Comparison of ENCODE assay signal across 20 cellular contexts in the genomic region with DNA sequence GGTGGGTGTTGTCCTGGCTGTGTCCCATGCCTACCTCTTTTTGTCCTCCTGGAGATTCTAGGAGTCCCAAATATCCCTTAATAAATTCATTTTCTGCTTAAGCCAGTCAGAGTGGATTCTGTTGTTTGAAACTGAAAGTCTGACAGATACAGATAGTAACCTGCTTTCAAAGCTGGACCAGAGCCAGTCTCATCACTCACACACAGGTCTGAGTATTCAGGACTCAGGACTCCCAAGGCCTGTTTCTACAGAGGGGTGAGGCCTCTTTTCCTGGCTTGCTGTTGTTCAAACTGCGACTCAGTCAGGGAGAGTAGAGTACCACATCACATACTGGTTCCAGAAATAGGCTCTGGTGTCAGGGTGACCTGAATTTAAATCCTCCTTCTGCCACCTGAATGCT.
A peak's percentile ranks its signal among the peaks of the same experiment; 100 is the strongest.
DNase-seq lines count a peak whose midpoint lies in the region; ATAC-seq, FAIRE-seq and TF ChIP-seq lines count a peak whose summit lies in the region.
"Had no signal": no experiment of that assay in that cellular context is flagged by ENCODE, and none has a peak within 500 bp of the region (broad histone marks: within the 10 kb centered on the region; RNA-seq: fewer than 3 reads in every experiment).

No MANE protein-coding gene starts in this region.

- H3K23me2 ChIP-seq in H1 (ENCODE audit: low read depth, low read length): peaks cover 3% of the 10 kb centered on the region

- H4K5ac ChIP-seq in H1 (ENCODE audit: insufficient read length, low read depth, low read length): no peak overlapping the region

- POLR2A ChIA-PET in H1 (lab: Charles Lee; ENCODE audit: partially characterized antibody): interaction anchor here (1.4 kb wide), 1 partner anchor 25 kb away, joined by 3 read pairs; no protein-coding TSS in a partner anchor

- CTCF ChIA-PET in H1 (lab: Charles Lee; ENCODE audit: partially characterized antibody): interaction anchor here (1.1 to 8.8 kb wide), 5 partner anchors 11 to 147 kb away, joined by 3 to 69 read pairs (median 5); no protein-coding TSS in a partner anchor

- H2BK15ac ChIP-seq in H1 (ENCODE audit: low read length): no peak overlapping the region

- H3K4me3 ChIP-seq in H1 (ENCODE audit: extremely low read depth in 1 of 4, insufficient read depth in 2 of 4, low read depth in 3 of 4, low read length in 4 of 4): no peak overlapping the region
- H3K4me3 ChIP-seq: BLaER1 treated with 17β-estradiol and CSF1 and Interleukin-3, amounts not matched to agents 10 nM and 100 nM had no signal

- no peaks in the 10 kb centered on the region for H3K36me3 Mint-ChIP-seq in activated naive CD4-positive, alpha-beta T cell treated with anti-CD3 and anti-CD28 coated beads, Interleukin-2, amount 50 U/mL, for 72 hours
- H3K36me3 Mint-ChIP-seq in IgD-negative memory B cell: no peaks in the 10 kb centered on the region
- H3K36me3 Mint-ChIP-seq in activated naive CD8-positive, alpha-beta T cell treated with anti-CD3 and anti-CD28 coated beads for 36 hours: no peaks in the 10 kb centered on the region
- H3K36me3 Mint-ChIP-seq: CD8-positive, alpha-beta memory T cell had no signal

- no peaks in the 10 kb centered on the region for H3K79me2 ChIP-seq in H1 (ENCODE audit: control insufficient read depth in 1 of 2, insufficient read depth in 2 of 2, low read length in 2 of 2)

- H3K27me3 ChIP-seq in H1 (replicated peaks in 1 of 4; ENCODE audit: control insufficient read depth in 3 of 4, extremely low read depth in 1 of 4, insufficient read depth in 3 of 4, low read length in 3 of 4): no peaks in the 10 kb centered on the region; a peak in 1 of 7 replicates
- H3K27me3 ChIP-seq: BLaER1 treated with 17β-estradiol and CSF1 and Interleukin-3, amounts not matched to agents 10 nM and 100 nM had no signal

- peak; percentile 60 to 87 for ATAC-seq in activated naive CD4-positive, alpha-beta T cell treated with anti-CD3 and anti-CD28 coated beads, Interleukin-2, amount 50 U/mL, for 72 hours
- ATAC-seq in GM18517 (IDR thresholded peaks at IDR 0.05; ENCODE audit: unreplicated experiment) (no peak), HG02840 (IDR thresholded peaks at IDR 0.05; ENCODE audit: low FRiP score, unreplicated experiment) (no peak)
- ATAC-seq: PC-3 had no signal

- H3K23ac ChIP-seq in H1 (ENCODE audit: insufficient read length): no peak overlapping the region

- H2BK5ac ChIP-seq in H1 (ENCODE audit: low read depth, low read length): no peak overlapping the region

- no peak overlapping the region for H3K4me2 ChIP-seq in H1 (ENCODE audit: insufficient read depth in 1 of 2, low read depth in 2 of 2, low read length in 2 of 2)
- H3K4me2 ChIP-seq: BLaER1 treated with 17β-estradiol and CSF1 and Interleukin-3, amounts not matched to agents 10 nM and 100 nM had no signal

- H2AK5ac ChIP-seq in H1 (ENCODE audit: low read depth, low read length): no peak overlapping the region

- H3K36me3 ChIP-seq in H1 (ENCODE audit: control insufficient read depth in 2 of 4, insufficient read depth in 4 of 4, low read length in 3 of 4): no peaks in the 10 kb centered on the region

- peak in 1 of 2 donors; percentile 14 for DNase-seq in activated naive CD4-positive, alpha-beta T cell treated with anti-CD3 and anti-CD28 coated beads, Interleukin-2, amount 50 U/mL, for 72 hours (ENCODE audit: low spot score in 2 of 2)
- DNase-seq in activated naive CD4-positive, alpha-beta T cell treated with Interleukin-2 at 50 U/mL for 16 hours: no peak
- DNase-seq in H1 (ENCODE audit: low read depth in 1 of 2, low spot score in 2 of 2): no peak
- DNase-seq in activated naive CD8-positive, alpha-beta T cell treated with anti-CD3 and anti-CD28 coated beads for 36 hours: no peak
- DNase-seq: CD8-positive, alpha-beta memory T cell; GDM1; HCEC 1CT; KG1; NCI-H1092; NCI-H146; NCI-H2081 treated with DMSO at 0.1 percent for 48 hours; NCI-H510A; NCI-H774; PC-3 had no signal

- peaks cover 0 to 2% (median 0%) of the 10 kb centered on the region in 3 donors for H3K4me1 Mint-ChIP-seq in IgD-negative memory B cell
- no peaks in the 10 kb centered on the region for H3K4me1 Mint-ChIP-seq in activated naive CD8-positive, alpha-beta T cell treated with anti-CD3 and anti-CD28 coated beads for 36 hours
- H3K4me1 Mint-ChIP-seq: CD8-positive, alpha-beta memory T cell had no signal

- no peak for TF ChIP-seq RAD21 in H1 (IDR thresholded peaks at IDR 0.05 in 1 of 2, conservative IDR thresholded peaks at IDR 0.05 in 1 of 2; ENCODE audit: low read depth in 2 of 2, low read length in 2 of 2)

- peaks cover 2 to 25% (median 12%) of the 10 kb centered on the region in 4 experiments for H3K4me1 ChIP-seq in H1 (replicated peaks in 1 of 4; ENCODE audit: control insufficient read depth in 3 of 4, insufficient read depth in 4 of 4, low read length in 3 of 4)

- H3K9ac ChIP-seq in H1 (replicated peaks in 1 of 4; ENCODE audit: extremely low read depth in 1 of 4, low read depth in 3 of 4, low read length in 3 of 4): no peak overlapping the region
- H3K9ac ChIP-seq: BLaER1 treated with 17β-estradiol and CSF1 and Interleukin-3, amounts not matched to agents 10 nM and 100 nM had no signal

- H2AFZ ChIP-seq in H1 (ENCODE audit: low read length): no peak overlapping the region

- H4K20me1 ChIP-seq in H1 (replicated peaks in 1 of 2; ENCODE audit: control insufficient read depth in 1 of 2, insufficient read depth in 2 of 2, low read length in 2 of 2): peaks cover 0 to 3% of the 10 kb centered on the region in 2 experiments

- TF ChIP-seq POLR2A in H1 (IDR thresholded peaks at IDR 0.05; ENCODE audit: control extremely low read depth in 1 of 2, low read depth in 2 of 2, low read length in 2 of 2): no peak

- no peak overlapping the region for H3K56ac ChIP-seq in H1 (replicated peaks; ENCODE audit: insufficient read length, low read depth, low read length)

- H4K8ac ChIP-seq in H1 (ENCODE audit: extremely low read depth, insufficient read depth, low read length): no peak overlapping the region

- WGBS in H1 (ENCODE audit: extremely low coverage in 1 of 2, insufficient coverage in 1 of 2, insufficient read length in 1 of 2, insufficient replicate concordance in 2 of 2, low coverage in 1 of 2, low lambda C conversion rate in 2 of 2, missing lambda C conversion rate in 1 of 2), 2 experiments: 83% methylated on average over 1 of the region's 1 CpG; no CpG with 5 or more reads in 1 of the 2 experiments

- no peak overlapping the region for H2BK120ac ChIP-seq in H1 (replicated peaks; ENCODE audit: low read depth, low read length)

- no peak for FAIRE-seq in H1 (lab: Jason Lieb, UNC)
- FAIRE-seq: A204.1, GM12892 had no signal

- no peak overlapping the region for H3K27ac Mint-ChIP-seq in activated naive CD4-positive, alpha-beta T cell treated with anti-CD3 and anti-CD28 coated beads, Interleukin-2, amount 50 U/mL, for 72 hours
- peak overlapping the region in 2 of 3 donors; percentile 77 to 86 for H3K27ac Mint-ChIP-seq in IgD-negative memory B cell
- no peak overlapping the region for H3K27ac Mint-ChIP-seq in activated naive CD8-positive, alpha-beta T cell treated with anti-CD3 and anti-CD28 coated beads for 36 hours
- H3K27ac Mint-ChIP-seq: CD8-positive, alpha-beta memory T cell had no signal

- H3K27ac ChIP-seq in H1 (ENCODE audit: low read depth, low read length): no peak overlapping the region
- H3K27ac ChIP-seq: BLaER1 treated with 17β-estradiol and CSF1 and Interleukin-3, amounts not matched to agents 10 nM and 100 nM had no signal

- H3K79me1 ChIP-seq in H1 (ENCODE audit: low read depth, low read length): no peaks in the 10 kb centered on the region

- TF ChIP-seq CTCF in H1 (IDR thresholded peaks at IDR 0.05; ENCODE audit: control extremely low read depth in 1 of 3, insufficient read depth in 1 of 3, low read depth in 1 of 3, low read length in 3 of 3): no peak

- H3K4ac ChIP-seq in H1 (replicated peaks; ENCODE audit: insufficient read length, low read depth, low read length): no peak overlapping the region

- H2BK20ac ChIP-seq in H1 (ENCODE audit: low read length): no peak overlapping the region

- H2BK12ac ChIP-seq in H1 (ENCODE audit: low read depth, low read length): 0 out of 2 replicates have a peak overlapping the region, but pooled peaks have one; percentile 13

- no peak overlapping the region for H3K14ac ChIP-seq in H1 (ENCODE audit: insufficient read length)

- no peaks in the 10 kb centered on the region for H3K9me3 ChIP-seq in H1 (ENCODE audit: insufficient read depth in 2 of 2, low read depth in 1 of 2, low read length in 1 of 2)
- H3K9me3 ChIP-seq: BLaER1 treated with 17β-estradiol and CSF1 and Interleukin-3, amounts not matched to agents 10 nM and 100 nM had no signal

- no peak overlapping the region for H3K18ac ChIP-seq in H1 (ENCODE audit: extremely low read depth, low read length)

- no peaks in the 10 kb centered on the region for H3K9me3 Mint-ChIP-seq in activated naive CD4-positive, alpha-beta T cell treated with anti-CD3 and anti-CD28 coated beads, Interleukin-2, amount 50 U/mL, for 72 hours
- no peaks in the 10 kb centered on the region for H3K9me3 Mint-ChIP-seq in IgD-negative memory B cell
- H3K9me3 Mint-ChIP-seq in activated naive CD8-positive, alpha-beta T cell treated with anti-CD3 and anti-CD28 coated beads for 36 hours: no peaks in the 10 kb centered on the region
- H3K9me3 Mint-ChIP-seq: CD8-positive, alpha-beta memory T cell had no signal

- no peaks in the 10 kb centered on the region for H3K27me3 Mint-ChIP-seq in IgD-negative memory B cell
- H3K27me3 Mint-ChIP-seq in activated naive CD8-positive, alpha-beta T cell treated with anti-CD3 and anti-CD28 coated beads for 36 hours: no peaks in the 10 kb centered on the region

- H3K4me3 Mint-ChIP-seq in IgD-negative memory B cell: no peak overlapping the region
- H3K4me3 Mint-ChIP-seq in activated naive CD8-positive, alpha-beta T cell treated with anti-CD3 and anti-CD28 coated beads for 36 hours: no peak overlapping the region
- H3K4me3 Mint-ChIP-seq: CD8-positive, alpha-beta memory T cell had no signal

- peak overlapping the region; percentile 25 for H4K91ac ChIP-seq in H1 (replicated peaks; ENCODE audit: insufficient read length, low read length)

- no peak for TF ChIP-seq EP300 in H1 (IDR thresholded peaks at IDR 0.05; ENCODE audit: borderline replicate concordance in 1 of 2, low read depth in 2 of 2, low read length in 2 of 2)

Comparison
In these comparisons a context has a peak if more than half of its experiments do, and no peak if none do; other contexts are left out.
1. ATAC-seq: peak in activated naive CD4-positive, alpha-beta T cell treated with anti-CD3 and anti-CD28 coated beads, Interleukin-2, amount 50 U/mL, for 72 hours (2 of 2); none in GM18517 (single experiment) and HG02840 (single experiment).
2. H3K27ac Mint-ChIP-seq: peak in IgD-negative memory B cell (2 of 3); none in activated naive CD4-positive, alpha-beta T cell treated with anti-CD3 and anti-CD28 coated beads, Interleukin-2, amount 50 U/mL, for 72 hours (0 of 2) and activated naive CD8-positive, alpha-beta T cell treated with anti-CD3 and anti-CD28 coated beads for 36 hours (single experiment).